ENCODE assay signal across 7 cellular contexts in the genomic region with DNA sequence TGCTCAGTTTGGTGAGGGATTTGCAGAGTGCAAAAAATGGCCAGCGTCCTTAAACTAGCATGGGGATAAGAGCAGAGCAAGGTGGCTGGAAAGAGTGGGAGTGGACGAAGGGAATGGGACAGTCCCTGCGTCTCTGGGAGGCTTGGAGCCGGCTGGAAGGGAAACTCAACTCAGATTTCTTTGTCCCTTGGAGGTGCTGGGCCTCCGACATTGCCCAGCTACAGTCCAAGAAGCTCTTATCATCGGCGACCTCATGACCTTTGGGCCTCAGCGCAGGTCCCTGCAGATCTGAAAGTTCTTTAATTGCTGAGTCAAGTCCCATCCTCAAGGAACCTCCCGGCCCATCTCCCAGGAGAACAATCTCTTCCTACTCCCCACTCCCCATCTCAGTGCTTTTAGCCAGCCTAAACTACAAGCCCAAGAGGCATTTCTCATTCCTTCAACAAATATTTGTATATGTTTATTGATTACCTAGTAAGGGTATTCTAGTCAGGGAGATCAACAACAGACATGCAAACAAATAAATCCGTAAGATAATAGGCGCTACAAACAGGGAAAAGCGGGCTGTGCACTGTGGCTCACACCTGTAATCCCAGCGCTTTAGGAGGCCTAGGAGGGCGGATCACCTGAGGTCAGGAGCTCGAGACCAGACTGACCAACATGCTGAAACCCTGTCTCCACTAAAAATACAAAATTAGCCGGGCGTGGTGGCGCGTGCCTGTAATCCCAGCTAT. TPM values are rescaled to one million over a fixed set of nuclear protein-coding genes. Genes with fewer than 3 reads are reported as not detected.
DNase-seq lines count a peak whose midpoint lies in the region; ATAC-seq and TF ChIP-seq lines count a peak whose summit lies in the region.

No MANE protein-coding gene starts in this region.

- no CpG with 5 or more reads among the region's 19 CpGs for WGBS in iPS DF 6.9 (ENCODE audit: insufficient coverage, insufficient read length)

- ATAC-seq in activated CD8-positive, alpha-beta T cell treated with anti-CD3 and anti-CD28 coated beads, Interleukin-2, amount 10 ng/mL, durations not matched to agents 7 days and 5 days = no peak
- ATAC-seq in stimulated activated effector memory CD8-positive, alpha-beta T cell treated with anti-CD3 and anti-CD28 coated beads, Interleukin-12 subunit alpha, Interleukin-12 subunit beta, amount 100 ng/mL, for 72 hours = no peak

- peaks cover 5% of the 10 kb centered on the region for H3K4me1 ChIP-seq in iPS DF 6.9 (ENCODE audit: control insufficient read depth, insufficient read depth, low read length)

- H3K27me3 Mint-ChIP-seq in activated CD8-positive, alpha-beta T cell treated with anti-CD3 and anti-CD28 coated beads, Interleukin-2, amount 10 ng/mL, durations not matched to agents 7 days and 5 days (ENCODE audit: low read depth) = no peaks in the 10 kb centered on the region

- H3K27me3 ChIP-seq in iPS DF 6.9 (ENCODE audit: control insufficient read depth, insufficient read depth, low read length) = no peaks in the 10 kb centered on the region

- CTCF ChIA-PET in activated CD8-positive, alpha-beta T cell treated with anti-CD3 and anti-CD28 coated beads, Interleukin-2, amount 10 ng/mL, durations not matched to agents 7 days and 5 days (lab: Charles Lee) = interaction anchor here (0.6 to 1.9 kb wide), 5 partner anchors 9 to 124 kb away, joined by 3 to 7 read pairs (median 6); a partner anchor contains a TSS

- H3K4me3 Mint-ChIP-seq in activated CD8-positive, alpha-beta T cell treated with anti-CD3 and anti-CD28 coated beads, Interleukin-2, amount 10 ng/mL, durations not matched to agents 7 days and 5 days = peak overlapping the region; percentile 96
- H3K4me3 Mint-ChIP-seq in stimulated activated effector memory CD8-positive, alpha-beta T cell treated with anti-CD3 and anti-CD28 coated beads, Interleukin-12 subunit alpha, Interleukin-12 subunit beta, amount 100 ng/mL, for 72 hours = peak overlapping the region; percentile 99

- H3K4me1 Mint-ChIP-seq in activated CD8-positive, alpha-beta T cell treated with anti-CD3 and anti-CD28 coated beads, Interleukin-2, amount 10 ng/mL, durations not matched to agents 7 days and 5 days (ENCODE audit: low read depth) = peaks cover 50% of the 10 kb centered on the region
- H3K4me1 Mint-ChIP-seq in stimulated activated effector memory CD8-positive, alpha-beta T cell treated with anti-CD3 and anti-CD28 coated beads, Interleukin-12 subunit alpha, Interleukin-12 subunit beta, amount 100 ng/mL, for 72 hours = peaks cover 41% of the 10 kb centered on the region

- no peak for TF ChIP-seq CTCF in HFF-Myc (IDR thresholded peaks at IDR 0.05; ENCODE audit: low read depth, low read length, missing control alignments)

- H3K27ac ChIP-seq in iPS DF 6.9 (ENCODE audit: low read length) = no peak overlapping the region

- DNase-seq in HFF-Myc (ENCODE audit: extremely low read depth, low read depth) (no peak), iPS DF 6.9 (ENCODE audit: low read depth, low spot score) (no peak), AG08396 (ENCODE audit: low spot score) (no peak), NCI-H2107 (lab: John Stamatoyannopoulos, UW) (no peak)
- DNase-seq in activated CD8-positive, alpha-beta T cell treated with anti-CD3 and anti-CD28 coated beads, Interleukin-2, amount 10 ng/mL, durations not matched to agents 7 days and 5 days = no peak
- DNase-seq in stimulated activated effector memory CD8-positive, alpha-beta T cell treated with anti-CD3 and anti-CD28 coated beads, Interleukin-12 subunit alpha, Interleukin-12 subunit beta, amount 100 ng/mL, for 72 hours (ENCODE audit: low spot score in 2 of 2) = no peak
- DNase-seq in activated CD4-positive, alpha-beta T cell treated with anti-CD3 and anti-CD28 coated beads for 1 hour = no peak

- H3K9me3 ChIP-seq in iPS DF 6.9 (ENCODE audit: control insufficient read depth, insufficient read depth, low read length) = no peaks in the 10 kb centered on the region

- peak overlapping the region; percentile 88 for H3K27ac Mint-ChIP-seq in activated CD8-positive, alpha-beta T cell treated with anti-CD3 and anti-CD28 coated beads, Interleukin-2, amount 10 ng/mL, durations not matched to agents 7 days and 5 days
- H3K27ac Mint-ChIP-seq in stimulated activated effector memory CD8-positive, alpha-beta T cell treated with anti-CD3 and anti-CD28 coated beads, Interleukin-12 subunit alpha, Interleukin-12 subunit beta, amount 100 ng/mL, for 72 hours = peak overlapping the region; percentile 96

- peaks cover 6% of the 10 kb centered on the region for H3K36me3 Mint-ChIP-seq in activated CD8-positive, alpha-beta T cell treated with anti-CD3 and anti-CD28 coated beads, Interleukin-2, amount 10 ng/mL, durations not matched to agents 7 days and 5 days (ENCODE audit: low read depth)
- H3K36me3 Mint-ChIP-seq in stimulated activated effector memory CD8-positive, alpha-beta T cell treated with anti-CD3 and anti-CD28 coated beads, Interleukin-12 subunit alpha, Interleukin-12 subunit beta, amount 100 ng/mL, for 72 hours = peaks cover 37% of the 10 kb centered on the region

- POLR2A ChIA-PET in activated CD8-positive, alpha-beta T cell treated with anti-CD3 and anti-CD28 coated beads, Interleukin-2, amount 10 ng/mL, durations not matched to agents 7 days and 5 days (lab: Charles Lee) = interaction anchor here (1.0 to 2.4 kb wide), 5 partner anchors 9 to 58 kb away, joined by 3 to 13 read pairs (median 8); a partner anchor contains a TSS

- H3K4me3 ChIP-seq in HFF-Myc (replicated peaks; ENCODE audit: low read depth, low read length) (peak overlapping the region; percentile 53), iPS DF 6.9 (ENCODE audit: low read length) (peak overlapping the region; percentile 48; the same call in 1 of the 2 replicates)

- no peaks in the 10 kb centered on the region for H3K36me3 ChIP-seq in iPS DF 6.9 (ENCODE audit: control insufficient read depth, insufficient read depth, low read length)

- H3K9me3 Mint-ChIP-seq in activated CD8-positive, alpha-beta T cell treated with anti-CD3 and anti-CD28 coated beads, Interleukin-2, amount 10 ng/mL, durations not matched to agents 7 days and 5 days (ENCODE audit: insufficient read depth) = no peaks in the 10 kb centered on the region
- H3K9me3 Mint-ChIP-seq in stimulated activated effector memory CD8-positive, alpha-beta T cell treated with anti-CD3 and anti-CD28 coated beads, Interleukin-12 subunit alpha, Interleukin-12 subunit beta, amount 100 ng/mL, for 72 hours = no peaks in the 10 kb centered on the region

RNA-seq across cellular contexts. Expression of a gene that starts 1.0 kb away (rescaled TPM):
- 10 to 100 TPM; 39.6 to 44.1 TPM for total RNA-seq in activated CD8-positive, alpha-beta T cell treated with anti-CD3 and anti-CD28 coated beads, Interleukin-2, amount 10 ng/mL, durations not matched to agents 7 days and 5 days

RNA-seq across cellular contexts. Expression of a gene that starts 12.8 kb away (rescaled TPM):
- total RNA-seq in activated CD8-positive, alpha-beta T cell treated with anti-CD3 and anti-CD28 coated beads, Interleukin-2, amount 10 ng/mL, durations not matched to agents 7 days and 5 days = 10 to 100 TPM; 12.7 TPM

RNA-seq across cellular contexts. Expression of a gene that starts 14.4 kb away (rescaled TPM):
- total RNA-seq in activated CD8-positive, alpha-beta T cell treated with anti-CD3 and anti-CD28 coated beads, Interleukin-2, amount 10 ng/mL, durations not matched to agents 7 days and 5 days = 10 to 100 TPM; 56.3 to 56.7 TPM

RNA-seq across cellular contexts. Expression of a gene that starts 25.0 kb away (rescaled TPM):
- total RNA-seq in activated CD8-positive, alpha-beta T cell treated with anti-CD3 and anti-CD28 coated beads, Interleukin-2, amount 10 ng/mL, durations not matched to agents 7 days and 5 days = 10 to 100 TPM; 35.0 to 38.1 TPM

RNA-seq across cellular contexts. Expression of a gene that starts 33.2 kb away (rescaled TPM):
- 100 to 1,000 TPM; 182 to 210 TPM for total RNA-seq in activated CD8-positive, alpha-beta T cell treated with anti-CD3 and anti-CD28 coated beads, Interleukin-2, amount 10 ng/mL, durations not matched to agents 7 days and 5 days
